Comparison of ENCODE assay signal across 11 cellular contexts in genomic region chr11:63851354-63851753, GRCh38. TPM values are rescaled to one million over a fixed set of nuclear protein-coding genes. Genes with fewer than 3 reads are reported as not detected.
DNase-seq lines count a peak whose midpoint lies in the region; TF ChIP-seq lines count a peak whose summit lies in the region.
"Had no signal": no experiment of that assay in that cellular context is flagged by ENCODE, and none has a peak within 500 bp of the region (broad histone marks: within the 10 kb centered on the region; RNA-seq: fewer than 3 reads in every experiment).

No MANE protein-coding gene starts in this region.

- peak in 3 of 5 donors; percentile 11 to 26 (median 19) for DNase-seq in CD4-positive, alpha-beta memory T cell
- DNase-seq in chondrocyte (ENCODE audit: low spot score): no peak
- no peak for DNase-seq in mesenteric fat pad (ENCODE audit: low spot score)
- DNase-seq in COLO829 (ENCODE audit: low spot score): no peak
- no peak for DNase-seq in NCI-H1417 treated with DMSO at 0.1 percent for 48 hours (lab: John Stamatoyannopoulos, UW)
- DNase-seq in NK-92 (lab: John Stamatoyannopoulos, UW; ENCODE audit: unreplicated experiment): no peak
- DNase-seq: hippocampal formation; NCI-H146; stimulated activated naive CD4-positive, alpha-beta T cell had no signal

- no peaks in the 10 kb centered on the region for H3K9me2 ChIP-seq in OCI-LY1 (ENCODE audit: low read depth, low read length)

- H3K4me1 Mint-ChIP-seq in CD4-positive, alpha-beta memory T cell: peaks cover 49 to 82% (median 71%) of the 10 kb centered on the region in 4 donors
- H3K4me1 Mint-ChIP-seq in chondrocyte (ENCODE audit: low read depth): peaks cover 11% of the 10 kb centered on the region

- peak overlapping the region; percentile 80 to 96 (median 89) for H3K27ac Mint-ChIP-seq in CD4-positive, alpha-beta memory T cell
- H3K27ac Mint-ChIP-seq in chondrocyte (ENCODE audit: unreplicated experiment): peak overlapping the region; percentile 34

- peak overlapping the region; percentile 62 to 87 (median 80) for H3K4me3 Mint-ChIP-seq in CD4-positive, alpha-beta memory T cell
- no peak overlapping the region for H3K4me3 Mint-ChIP-seq in chondrocyte (ENCODE audit: unreplicated experiment)

- no peaks in the 10 kb centered on the region for H3K27me3 Mint-ChIP-seq in CD4-positive, alpha-beta memory T cell
- H3K27me3 Mint-ChIP-seq in chondrocyte (ENCODE audit: low read depth): no peaks in the 10 kb centered on the region

- H3K36me3 Mint-ChIP-seq in CD4-positive, alpha-beta memory T cell: peaks cover 26 to 50% of the 10 kb centered on the region in 2 donors
- peaks cover 2% of the 10 kb centered on the region for H3K36me3 Mint-ChIP-seq in chondrocyte (ENCODE audit: low read depth)

- CTCF ChIA-PET in CD4-positive, alpha-beta memory T cell (lab: Charles Lee; ENCODE audit: partially characterized antibody): interaction anchor here (1.1 to 2.9 kb wide), 2 partner anchors 14 to 39 kb away, joined by 4 to 10 read pairs; no protein-coding TSS in a partner anchor

- no peak overlapping the region for H3K4me3 ChIP-seq in CD4-positive, alpha-beta memory T cell (ENCODE audit: low read length in 2 of 2)
- no peak overlapping the region for H3K4me3 ChIP-seq in OCI-LY1 (ENCODE audit: low read depth, low read length, poor library complexity, severe bottlenecking)
- H3K4me3 ChIP-seq in parathyroid adenoma (ENCODE audit: low read depth, low read length): no peak overlapping the region

- peak overlapping the region; percentile 31; the same call in 1 of the 2 replicates for H3K4me2 ChIP-seq in OCI-LY1 (ENCODE audit: low read length)
- peak overlapping the region; percentile 17 for H3K4me2 ChIP-seq in parathyroid adenoma (ENCODE audit: low read length)

- H2AFZ ChIP-seq in OCI-LY1 (ENCODE audit: low read length) (no peak overlapping the region), parathyroid adenoma (no peak overlapping the region)

- no peaks in the 10 kb centered on the region for H3K9me3 ChIP-seq in CD4-positive, alpha-beta memory T cell (ENCODE audit: control insufficient read depth in 1 of 2, low read length in 2 of 2)
- no peaks in the 10 kb centered on the region for H3K9me3 ChIP-seq in OCI-LY1 (ENCODE audit: low read length)
- no peaks in the 10 kb centered on the region for H3K9me3 ChIP-seq in parathyroid adenoma (ENCODE audit: control insufficient read depth, low read length)

- H3K9ac ChIP-seq in OCI-LY1 (ENCODE audit: low read length) (no peak overlapping the region), parathyroid adenoma (no peak overlapping the region)

- peaks cover 72% of the 10 kb centered on the region for H3K4me1 ChIP-seq in CD4-positive, alpha-beta memory T cell (ENCODE audit: insufficient read depth, low read length)
- H3K4me1 ChIP-seq in OCI-LY1 (ENCODE audit: insufficient read depth, low read length, severe bottlenecking): peaks cover 13% of the 10 kb centered on the region
- H3K4me1 ChIP-seq in parathyroid adenoma: peaks cover 15% of the 10 kb centered on the region

- H3K36me3 ChIP-seq in CD4-positive, alpha-beta memory T cell (ENCODE audit: insufficient read depth, low read length): no peaks in the 10 kb centered on the region
- H3K36me3 ChIP-seq in OCI-LY1 (ENCODE audit: insufficient read depth, low read length): peaks cover 25% of the 10 kb centered on the region
- no peaks in the 10 kb centered on the region for H3K36me3 ChIP-seq in parathyroid adenoma (ENCODE audit: control insufficient read depth, insufficient read depth, low read length)

- intact Hi-C loops in CD4-positive, alpha-beta memory T cell (cut with micrococcal nuclease): no loop called here

- TF ChIP-seq CTCF in OCI-LY1 (IDR thresholded peaks at IDR 0.05; ENCODE audit: low read length) (no peak), chondrocyte (IDR thresholded peaks at IDR 0.05) (no peak), parathyroid adenoma (IDR thresholded peaks at IDR 0.05) (no peak)

- POLR2A ChIA-PET in CD4-positive, alpha-beta memory T cell (lab: Charles Lee; ENCODE audit: partially characterized antibody): interaction anchor here (1.0 to 1.5 kb wide), 2 partner anchors 13 to 37 kb away, joined by 3 to 5 read pairs; partner anchors contain the start of gene MARK2

- H3K27ac ChIP-seq in CD4-positive, alpha-beta memory T cell (ENCODE audit: low read depth, low read length): peak overlapping the region; percentile 42
- H3K27ac ChIP-seq in OCI-LY1 (ENCODE audit: low read depth, low read length, poor library complexity, severe bottlenecking) (peak overlapping the region; percentile 13), parathyroid adenoma (no peak overlapping the region)

- no peaks in the 10 kb centered on the region for H3K27me3 ChIP-seq in CD4-positive, alpha-beta memory T cell (ENCODE audit: insufficient read depth, low read length)
- no peaks in the 10 kb centered on the region for H3K27me3 ChIP-seq in OCI-LY1 (ENCODE audit: insufficient read depth, low read length)
- H3K27me3 ChIP-seq in parathyroid adenoma (ENCODE audit: control insufficient read depth, insufficient read depth, low read length): no peaks in the 10 kb centered on the region

- no peaks in the 10 kb centered on the region for H3F3A ChIP-seq in OCI-LY1 (ENCODE audit: insufficient read depth, low read length)

- no peaks in the 10 kb centered on the region for H3K9me3 Mint-ChIP-seq in CD4-positive, alpha-beta memory T cell
- no peaks in the 10 kb centered on the region for H3K9me3 Mint-ChIP-seq in chondrocyte (ENCODE audit: low read depth)

- no peaks in the 10 kb centered on the region for H4K20me1 ChIP-seq in OCI-LY1 (ENCODE audit: insufficient read depth, low read length)

- peaks cover 72% of the 10 kb centered on the region for H3K79me2 ChIP-seq in OCI-LY1 (ENCODE audit: insufficient read depth, low read length)
- H3K79me2 ChIP-seq in parathyroid adenoma: peaks cover 20% of the 10 kb centered on the region

RNA-seq across cellular contexts. Expression of gene MARK2, which starts 12.4 kb away (rescaled TPM):
- 10 to 100 TPM; 60.4 to 68.0 TPM for total RNA-seq in CD4-positive, alpha-beta memory T cell
- 10 to 100 TPM; 25.1 to 60.3 TPM for polyA plus RNA-seq in CD4-positive, alpha-beta memory T cell
- total RNA-seq in chondrocyte: 25.3 to 30.7 TPM (median 26.2 TPM) in 3 replicates
- 32.2 TPM for total RNA-seq in mesenteric fat pad

RNA-seq across cellular contexts. Expression of gene SPINDOC, which starts 38.1 kb away (rescaled TPM):
- 10 to 100 TPM; 12.0 to 14.8 TPM for total RNA-seq in CD4-positive, alpha-beta memory T cell
- polyA plus RNA-seq in CD4-positive, alpha-beta memory T cell: under 1 TPM; 0.63 to 0.95 TPM
- total RNA-seq in chondrocyte (25.4 to 36.0 TPM (median 32.2 TPM) in 3 replicates), mesenteric fat pad (16.2 TPM)

Comparison
In these comparisons a context has a peak if more than half of its experiments do, and no peak if none do; other contexts are left out.
1. DNase-seq: peak in CD4-positive, alpha-beta memory T cell (3 of 5); none in chondrocyte (single experiment), mesenteric fat pad (single experiment), COLO829 (single experiment), NCI-H1417 treated with DMSO at 0.1 percent for 48 hours (single experiment) and NK-92 (single experiment).